Comparison of ENCODE assay signal across 18 cellular contexts in genomic region chr5:32201140-32201539, GRCh38. TPM values are rescaled to one million over a fixed set of nuclear protein-coding genes. Genes with fewer than 3 reads are reported as not detected.
A peak's percentile ranks its signal among the peaks of the same experiment; 100 is the strongest.
DNase-seq lines count a peak whose midpoint lies in the region; ATAC-seq and TF ChIP-seq lines count a peak whose summit lies in the region.
"Had no signal": no experiment of that assay in that cellular context is flagged by ENCODE, and none has a peak within 500 bp of the region (broad histone marks: within the 10 kb centered on the region; RNA-seq: fewer than 3 reads in every experiment).

No MANE protein-coding gene starts in this region.

- H3K9ac ChIP-seq in GM23248 = no peak overlapping the region
- H3K9ac ChIP-seq: BLaER1 had no signal

- H3K9me2 ChIP-seq in GM23248 (ENCODE audit: insufficient read depth) = no peaks in the 10 kb centered on the region

- H3F3A ChIP-seq in GM23248 (ENCODE audit: insufficient read depth) = no peaks in the 10 kb centered on the region

- WGBS in GM23248 (ENCODE audit: low coverage in 1 of 2, low lambda C conversion rate in 2 of 2, missing lambda C conversion rate in 2 of 2), 2 experiments = 6 to 11% methylated on average over 1 of the region's 1 CpG

- in situ Hi-C loops in GM23248 (cut with MboI) = no loop called here

- H3K4me3 ChIP-seq in GM23248 (no peak overlapping the region), epithelial cell of proximal tubule (ENCODE audit: low read depth, low read length) (no peak overlapping the region)
- H3K4me3 ChIP-seq: BLaER1, hepatocyte, sigmoid colon, thyroid gland had no signal

- no peaks in the 10 kb centered on the region for H3K9me3 ChIP-seq in GM23248 (ENCODE audit: low read depth)
- H3K9me3 ChIP-seq: BLaER1, sigmoid colon, thyroid gland had no signal

- no peak overlapping the region for H3K27ac ChIP-seq in GM23248
- H3K27ac ChIP-seq: BLaER1, hepatocyte, thyroid gland had no signal

- H4K20me1 ChIP-seq in GM23248 (ENCODE audit: insufficient read depth) = no peaks in the 10 kb centered on the region
- H4K20me1 ChIP-seq: BLaER1 had no signal

- no peak for ATAC-seq in HG02610 (IDR thresholded peaks at IDR 0.05; ENCODE audit: unreplicated experiment)

- H3K4me1 ChIP-seq in GM23248 (ENCODE audit: insufficient read depth) = peaks cover 16% of the 10 kb centered on the region
- H3K4me1 ChIP-seq: BLaER1, thyroid gland had no signal

- H3K79me2 ChIP-seq in GM23248 (ENCODE audit: insufficient read depth) = no peaks in the 10 kb centered on the region
- H3K79me2 ChIP-seq: hepatocyte had no signal

- no peak for TF ChIP-seq CTCF in epithelial cell of proximal tubule (conservative IDR thresholded peaks at IDR 0.05; ENCODE audit: low read depth, low read length)

- H2AFZ ChIP-seq in GM23248 = no peak overlapping the region
- H2AFZ ChIP-seq: hepatocyte had no signal

- DNase-seq in GM23248 (peak; percentile 41), NOMO-1 (lab: John Stamatoyannopoulos, UW; ENCODE audit: unreplicated experiment in 2 of 2) (peak; percentile 63 to 82), epithelial cell of proximal tubule (ENCODE audit: low read depth) (peak; percentile 59), renal cortical epithelial cell (ENCODE audit: low read depth) (peak; percentile 74), anterior cingulate cortex (lab: John Stamatoyannopoulos, UW) (no peak)
- no peak for DNase-seq in stimulated activated naive CD4-positive, alpha-beta T cell (lab: John Stamatoyannopoulos, UW)
- DNase-seq: activated CD4-positive, alpha-beta T cell treated with anti-CD3 and anti-CD28 coated beads for 4 hours; activated CD8-positive, alpha-beta memory T cell treated with anti-CD3 and anti-CD28 coated beads, Interleukin-2, amount 50 U/mL, for 4 hours; activated naive CD4-positive, alpha-beta T cell treated with Interleukin-2 at 50 U/mL for 16 hours; DMS79; NCI-H1105; sigmoid colon; stimulated activated CD4-positive, alpha-beta T cell treated with anti-CD3 and anti-CD28 coated beads, Interleukin-2, amount 100 ng/mL, for 48 hours; T1000; thyroid gland had no signal

- H3K27me3 ChIP-seq in GM23248 (replicated peaks; ENCODE audit: insufficient read depth) = no peaks in the 10 kb centered on the region
- H3K27me3 ChIP-seq: BLaER1, hepatocyte, sigmoid colon, thyroid gland had no signal

- H3K36me3 ChIP-seq in GM23248 (ENCODE audit: low read depth) = no peaks in the 10 kb centered on the region
- H3K36me3 ChIP-seq: BLaER1, sigmoid colon, thyroid gland had no signal

- H3K4me2 ChIP-seq in GM23248 (ENCODE audit: unreplicated experiment) = no peak overlapping the region
- H3K4me2 ChIP-seq: BLaER1, hepatocyte had no signal

RNA-seq across cellular contexts. Expression of gene GOLPH3, which starts 27.0 kb away (rescaled TPM):
- total RNA-seq in GM23248 (2014; rRNA removed; shearing (Covaris generic)) = 102 and 103 TPM in 2 replicates
- 120 and 121 TPM in 2 replicates for polyA plus RNA-seq in GM23248 (2016; fragmentation: Nextera tagmentation; extraction: Ambion mirVana)
- total RNA-seq in epithelial cell of proximal tubule (65.0 and 83.8 TPM in 2 replicates), renal cortical epithelial cell (99.7 and 110 TPM in 2 replicates)

Comparison
In these comparisons a context has a peak if more than half of its experiments do, and no peak if none do; other contexts are left out.
1. DNase-seq: peak in GM23248 (single experiment), NOMO-1 (2 of 2), epithelial cell of proximal tubule (single experiment) and renal cortical epithelial cell (single experiment); none in anterior cingulate cortex (0 of 58) and stimulated activated naive CD4-positive, alpha-beta T cell (0 of 6).